Comparison of ENCODE assay signal across 8 cellular contexts in the genomic region with DNA sequence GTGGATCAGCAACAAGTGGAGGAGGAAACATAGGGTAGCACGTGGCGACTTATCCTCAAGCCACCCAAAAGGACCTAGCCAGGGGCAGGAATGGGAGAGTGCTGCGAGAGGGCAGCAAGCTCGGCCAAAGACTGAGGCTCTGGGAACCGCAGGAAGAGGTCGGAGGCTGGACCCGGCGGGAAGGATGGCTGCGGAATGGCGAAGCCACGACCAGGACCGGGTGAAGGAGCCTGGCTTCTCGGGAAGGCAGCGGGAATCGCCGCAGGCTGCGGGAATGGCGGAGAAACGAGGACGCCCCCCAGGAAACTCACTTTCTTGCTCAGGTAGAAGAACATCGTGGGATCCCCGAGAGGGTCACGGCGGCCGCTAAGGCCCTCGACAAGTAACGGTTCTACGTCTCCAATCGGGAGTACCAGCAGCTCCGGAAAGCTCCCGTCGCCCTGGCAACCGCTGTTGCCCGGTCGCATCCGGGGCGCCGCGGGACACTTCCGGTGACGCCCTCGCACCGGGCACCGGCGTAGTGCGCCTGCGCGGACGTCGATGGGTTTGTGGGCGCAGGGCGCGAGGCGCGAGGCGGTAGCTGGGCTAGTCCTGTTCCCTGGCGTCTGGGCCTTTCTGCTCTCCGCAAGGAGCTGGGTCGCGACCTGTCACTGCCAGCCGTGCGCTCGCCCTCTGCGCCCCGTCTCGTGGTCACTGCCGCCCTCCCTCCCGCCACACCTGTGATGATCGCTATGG. TPM values are rescaled to one million over a fixed set of nuclear protein-coding genes. Genes with fewer than 3 reads are reported as not detected.
DNase-seq lines count a peak whose midpoint lies in the region; ATAC-seq and TF ChIP-seq lines count a peak whose summit lies in the region.

Gene WDR35 (minus strand): TSS at position 425 of the 735 bp plus-strand sequence. CDS start 90 bp downstream, at position 335.

- H3K27me3 Mint-ChIP-seq in HFFc6 (ENCODE audit: insufficient read depth), result peaks cover 8% of the 10 kb centered on the region; the same call in 1 of the 2 replicates
- H3K27me3 Mint-ChIP-seq in activated naive CD4-positive, alpha-beta T cell treated with anti-CD3 and anti-CD28 coated beads, Interleukin-2, amount 50 U/mL, for 24 hours, result peaks cover 10% of the 10 kb centered on the region

- DNase-seq in HFFc6, result peak; percentile 83
- peak; percentile 91 for DNase-seq in NB4 (ENCODE audit: low read depth)
- DNase-seq in SK-MEL-5 (ENCODE audit: low read depth, low spot score), result peak; percentile 92
- peak; percentile 97 for DNase-seq in Right ventricle myocardium inferior (ENCODE audit: missing footprints)
- DNase-seq in osteoblast (ENCODE audit: insufficient read length, low spot score, missing footprints), result peak; percentile 97
- peak; percentile 64 for DNase-seq in thoracic aorta (ENCODE audit: low spot score)

- in situ Hi-C loops in SK-MEL-5 (cut with HindIII; ENCODE audit: low pct_unique_long_range_greater_than_20kb, low sequenced_read_pairs), result no loop called here

- no peaks in the 10 kb centered on the region for H4K20me1 ChIP-seq in osteoblast (ENCODE audit: insufficient read depth, low read length)

- peak within 1 kb of the TSS; percentile 99 for H3K4me2 ChIP-seq in osteoblast (ENCODE audit: insufficient read depth, low read length)

- H3K27ac Mint-ChIP-seq in HFFc6, result peak within 1 kb of the TSS; percentile 94
- H3K27ac Mint-ChIP-seq in activated naive CD4-positive, alpha-beta T cell treated with anti-CD3 and anti-CD28 coated beads, Interleukin-2, amount 50 U/mL, for 24 hours, result peak within 1 kb of the TSS; percentile 81

- no peaks in the 10 kb centered on the region for H3K9me3 Mint-ChIP-seq in HFFc6
- H3K9me3 Mint-ChIP-seq in activated naive CD4-positive, alpha-beta T cell treated with anti-CD3 and anti-CD28 coated beads, Interleukin-2, amount 50 U/mL, for 24 hours, result no peaks in the 10 kb centered on the region

- peaks cover 19% of the 10 kb centered on the region for H3K79me2 ChIP-seq in osteoblast (ENCODE audit: insufficient read depth, low read length)

- H3K36me3 ChIP-seq in osteoblast (ENCODE audit: insufficient read depth, low read length) (no peaks in the 10 kb centered on the region), thoracic aorta (no peaks in the 10 kb centered on the region)

- peaks cover 21% of the 10 kb centered on the region for H3K4me1 Mint-ChIP-seq in HFFc6 (ENCODE audit: low read depth)
- H3K4me1 Mint-ChIP-seq in activated naive CD4-positive, alpha-beta T cell treated with anti-CD3 and anti-CD28 coated beads, Interleukin-2, amount 50 U/mL, for 24 hours, result peaks cover 28% of the 10 kb centered on the region

- no peak for TF ChIP-seq POLR2A in NB4 (IDR thresholded peaks at IDR 0.05; ENCODE audit: extremely low read depth, insufficient read length)

- peak within 1 kb of the TSS; percentile 64 for H3K27ac ChIP-seq in osteoblast (ENCODE audit: low read depth, low read length)
- peak within 1 kb of the TSS; percentile 54 to 69 for H3K27ac ChIP-seq in thoracic aorta

- peaks cover 10% of the 10 kb centered on the region; the same call in 1 of the 2 replicates for H3K36me3 Mint-ChIP-seq in HFFc6 (ENCODE audit: low read depth)
- H3K36me3 Mint-ChIP-seq in activated naive CD4-positive, alpha-beta T cell treated with anti-CD3 and anti-CD28 coated beads, Interleukin-2, amount 50 U/mL, for 24 hours, result peaks cover 9% of the 10 kb centered on the region

- H3K4me3 ChIP-seq in GM08714 (ENCODE audit: low read length), result peak within 1 kb of the TSS; percentile 85
- H3K4me3 ChIP-seq in NB4 (ENCODE audit: low read depth, low read length), result peak within 1 kb of the TSS; percentile 89
- H3K4me3 ChIP-seq in osteoblast (ENCODE audit: insufficient read depth, low read length), result peak within 1 kb of the TSS; percentile 81
- H3K4me3 ChIP-seq in thoracic aorta, result peak within 1 kb of the TSS; percentile 92

- ATAC-seq in Right ventricle myocardium inferior (peak; percentile 99), thoracic aorta (ENCODE audit: insufficient number of reproducible peaks, low FRiP score, low read depth) (peak; percentile 86)

- no peaks in the 10 kb centered on the region for H3K9me3 ChIP-seq in osteoblast (ENCODE audit: low read depth, low read length)
- H3K9me3 ChIP-seq in thoracic aorta, result no peaks in the 10 kb centered on the region

- H2AFZ ChIP-seq in osteoblast (ENCODE audit: low read length), result peak within 1 kb of the TSS; percentile 100

- intact Hi-C loops in Right ventricle myocardium inferior (cut with DNase I), result no loop called here

- TF ChIP-seq CTCF in HFFc6 (IDR thresholded peaks at IDR 0.05) (no peak), NB4 (IDR thresholded peaks at IDR 0.05; ENCODE audit: low read depth, low read length) (no peak), osteoblast (IDR thresholded peaks at IDR 0.05; ENCODE audit: extremely low read depth, low read depth, low read length) (no peak), thoracic aorta (IDR thresholded peaks at IDR 0.05) (no peak)

- peaks cover 6% of the 10 kb centered on the region for H3K27me3 ChIP-seq in osteoblast (ENCODE audit: insufficient read depth, low read length)
- no peaks in the 10 kb centered on the region for H3K27me3 ChIP-seq in thoracic aorta (replicated peaks; ENCODE audit: insufficient read depth)

- peaks cover 17% of the 10 kb centered on the region for H3K4me1 ChIP-seq in osteoblast (ENCODE audit: insufficient read depth, low read length)
- peaks cover 4 to 16% of the 10 kb centered on the region in 2 donors for H3K4me1 ChIP-seq in thoracic aorta (ENCODE audit: control insufficient read depth in 1 of 2, low read depth in 2 of 2)

- H3K4me3 Mint-ChIP-seq in HFFc6, result peak within 1 kb of the TSS; percentile 91
- H3K4me3 Mint-ChIP-seq in activated naive CD4-positive, alpha-beta T cell treated with anti-CD3 and anti-CD28 coated beads, Interleukin-2, amount 50 U/mL, for 24 hours, result peak within 1 kb of the TSS; percentile 96

RNA-seq across cellular contexts. Expression of gene WDR35, which starts in this region (rescaled TPM):
- total RNA-seq in HFFc6 (2021; fragmentation: NEBNext Ultra II Directional; extraction: Animal tissue kit (Norgen Biotek cat#: 25700)), result 1 to 10 TPM; 4.5 to 5.4 (median 5.2) TPM
- 19.5 and 20.1 TPM in 2 replicates for total RNA-seq in SK-MEL-5 (2014; rRNA removed; shearing (Covaris generic))
- 10.3 and 14.1 TPM in 2 replicates for polyA plus RNA-seq in SK-MEL-5 (2015; cell fraction: cytosol; rRNA removed)
- 72.4 and 84.1 TPM in 2 replicates for polyA plus RNA-seq in SK-MEL-5 (2015; cell fraction: nucleus; rRNA removed)
- total RNA-seq in Right ventricle myocardium inferior (4.1 TPM), osteoblast (17.4 and 18.1 TPM in 2 replicates), thoracic aorta (10 to 100 TPM in 1 of 2 donors, 1 to 10 TPM in 1; 5.1 to 14.3 TPM)

Comparison
In these comparisons a context has a peak if more than half of its experiments do, and no peak if none do; other contexts are left out.
1. Peak in every context shown above with its lines: DNase-seq, ATAC-seq, H3K4me3 ChIP-seq and H3K27ac ChIP-seq.